Comparison of ENCODE assay signal across 1 cellular context in genomic region chr6:44338228-44339122, GRCh38.
TF ChIP-seq lines count a peak whose summit lies in the region.

No MANE protein-coding gene starts in this region.

TF ChIP-seq in HCT116, 20 proteins besides CTCF, POLR2A, EP300 and RAD21:
- TF ChIP-seq, protein P1, sequence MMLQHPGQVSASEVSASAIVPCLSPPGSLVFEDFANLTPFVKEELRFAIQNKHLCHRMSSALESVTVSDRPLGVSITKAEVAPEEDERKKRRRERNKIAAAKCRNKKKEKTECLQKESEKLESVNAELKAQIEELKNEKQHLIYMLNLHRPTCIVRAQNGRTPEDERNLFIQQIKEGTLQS (IDR thresholded peaks at IDR 0.05) = no peak
- no peak for TF ChIP-seq CBX3 (IDR thresholded peaks at IDR 0.05; ENCODE audit: low read depth)
- TF ChIP-seq SIN3A (IDR thresholded peaks at IDR 0.05; ENCODE audit: low read depth) = no peak
- no peak for TF ChIP-seq CEBPB (IDR thresholded peaks at IDR 0.05; ENCODE audit: low read depth)
- TF ChIP-seq EZH2phosphoT487 (IDR thresholded peaks at IDR 0.05; ENCODE audit: borderline replicate concordance) = no peak
- no peak for TF ChIP-seq SP1 (IDR thresholded peaks at IDR 0.05; ENCODE audit: low read depth)
- TF ChIP-seq SRF (IDR thresholded peaks at IDR 0.05; ENCODE audit: low read depth) = no peak
- TF ChIP-seq ZFX (IDR thresholded peaks at IDR 0.05) = no peak
- no peak for TF ChIP-seq EZH2 (IDR thresholded peaks at IDR 0.05)
- TF ChIP-seq ZNF274 (IDR thresholded peaks at IDR 0.05; ENCODE audit: low read depth, low read length) = no peak
- no peak for TF ChIP-seq POLR2AphosphoS5 (IDR thresholded peaks at IDR 0.05; ENCODE audit: low read depth, low read length)
- TF ChIP-seq ZBTB33 (IDR thresholded peaks at IDR 0.05; ENCODE audit: extremely low read depth, insufficient replicate concordance, low read length) = no peak
- TF ChIP-seq, protein P2, sequence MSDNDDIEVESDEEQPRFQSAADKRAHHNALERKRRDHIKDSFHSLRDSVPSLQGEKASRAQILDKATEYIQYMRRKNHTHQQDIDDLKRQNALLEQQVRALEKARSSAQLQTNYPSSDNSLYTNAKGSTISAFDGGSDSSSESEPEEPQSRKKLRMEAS (IDR thresholded peaks at IDR 0.05) = no peak
- TF ChIP-seq ELF1 (IDR thresholded peaks at IDR 0.05; ENCODE audit: borderline replicate concordance, low read depth) = no peak
- no peak for TF ChIP-seq TCF7L2 (IDR thresholded peaks at IDR 0.05; ENCODE audit: borderline replicate concordance, extremely low read depth, insufficient read depth, insufficient read length)
- TF ChIP-seq YY1 (IDR thresholded peaks at IDR 0.05; ENCODE audit: extremely low read depth, insufficient replicate concordance, low read depth, low read length) = no peak
- no peak for TF ChIP-seq REST (IDR thresholded peaks at IDR 0.05; ENCODE audit: low read depth)
- TF ChIP-seq EGR1 (IDR thresholded peaks at IDR 0.05; ENCODE audit: low read depth) = no peak
- no peak for TF ChIP-seq JUND (IDR thresholded peaks at IDR 0.05)
TF ChIP-seq in HCT116: peak in this region for 0.
